10 cellular contexts compared by ENCODE assay signal in genomic region chr6:93784794-93785757, GRCh38.
DNase-seq lines count a peak whose midpoint lies in the region; ATAC-seq, FAIRE-seq and TF ChIP-seq lines count a peak whose summit lies in the region.
"Had no signal": no experiment of that assay in that cellular context is flagged by ENCODE, and none has a peak within 500 bp of the region (broad histone marks: within the 10 kb centered on the region; RNA-seq: fewer than 3 reads in every experiment).

No MANE protein-coding gene starts in this region.

- H3K27me3 ChIP-seq in BJ (ENCODE audit: control insufficient read depth, insufficient read depth, low read length) (no peaks in the 10 kb centered on the region), neural progenitor cell (no peaks in the 10 kb centered on the region)

- H3K4me1 ChIP-seq in neural progenitor cell = peaks cover 54% of the 10 kb centered on the region

- peak overlapping the region; percentile 99 for H3K27ac ChIP-seq in neural progenitor cell

- TF ChIP-seq CTCF in BJ (IDR thresholded peaks at IDR 0.05; ENCODE audit: insufficient read depth, low read depth, low read length) (no peak), fibroblast of the aortic adventitia (IDR thresholded peaks at IDR 0.05; ENCODE audit: insufficient read depth, low read length) (no peak), neural progenitor cell (IDR thresholded peaks at IDR 0.05) (no peak)

- peak; percentile 70 for FAIRE-seq in RCC 7860 (lab: Jason Lieb, UNC)

- ATAC-seq in HG03565 (IDR thresholded peaks at IDR 0.05; ENCODE audit: unreplicated experiment) (no peak), HG03571 (IDR thresholded peaks at IDR 0.05; ENCODE audit: unreplicated experiment) (no peak), HG02938 (IDR thresholded peaks at IDR 0.05; ENCODE audit: unreplicated experiment) (no peak)

- no peaks in the 10 kb centered on the region for H3K79me2 ChIP-seq in neural progenitor cell (ENCODE audit: low read depth)

- H3K36me3 ChIP-seq in BJ (ENCODE audit: control insufficient read depth, insufficient read depth, low read length) = no peaks in the 10 kb centered on the region
- H3K36me3 ChIP-seq in neural progenitor cell = no peaks in the 10 kb centered on the region

- H3K4me3 ChIP-seq in BJ (ENCODE audit: low read depth, low read length) = no peak overlapping the region
- H3K4me3 ChIP-seq in fibroblast of the aortic adventitia (ENCODE audit: low read depth, low read length) = peak overlapping the region; percentile 47
- no peak overlapping the region for H3K4me3 ChIP-seq in neural progenitor cell

- POLR2A ChIA-PET in BJ (lab: Charles Lee) = no interaction called here

- no peaks in the 10 kb centered on the region for H3K36me3 Mint-ChIP-seq in neural progenitor cell
- H3K36me3 Mint-ChIP-seq: CD4-positive, CD25-positive, alpha-beta regulatory T cell had no signal

- H3F3A ChIP-seq in neural progenitor cell (ENCODE audit: low read depth) = peaks cover 32% of the 10 kb centered on the region

- peak overlapping the region; percentile 61 for H3K4me3 Mint-ChIP-seq in neural progenitor cell
- H3K4me3 Mint-ChIP-seq: CD4-positive, CD25-positive, alpha-beta regulatory T cell had no signal

- peaks cover 52% of the 10 kb centered on the region for H3K4me1 Mint-ChIP-seq in neural progenitor cell
- H3K4me1 Mint-ChIP-seq: CD4-positive, CD25-positive, alpha-beta regulatory T cell had no signal

- H3K27me3 Mint-ChIP-seq in neural progenitor cell (ENCODE audit: insufficient read depth, low read depth) = peaks cover 4% of the 10 kb centered on the region
- H3K27me3 Mint-ChIP-seq: CD4-positive, CD25-positive, alpha-beta regulatory T cell had no signal

- no peak overlapping the region for H3K9ac ChIP-seq in neural progenitor cell

- no peaks in the 10 kb centered on the region for H3K9me3 Mint-ChIP-seq in neural progenitor cell

- H3K4me2 ChIP-seq in neural progenitor cell = peak overlapping the region; percentile 63

- H3K27ac Mint-ChIP-seq in neural progenitor cell = peak overlapping the region; percentile 98
- H3K27ac Mint-ChIP-seq: CD4-positive, CD25-positive, alpha-beta regulatory T cell had no signal

- peak; percentile 50 for DNase-seq in BJ (ENCODE audit: low read depth)
- DNase-seq in RCC 7860 (ENCODE audit: low spot score) = peak; percentile 73
- DNase-seq in fibroblast of the aortic adventitia (ENCODE audit: low read depth) = peak; percentile 91
- DNase-seq in neural progenitor cell (ENCODE audit: low spot score) = peak; percentile 27
- no peak for DNase-seq in NCI-H748 treated with DMSO at 0.1 percent for 48 hours (lab: John Stamatoyannopoulos, UW)
- DNase-seq: CD4-positive, CD25-positive, alpha-beta regulatory T cell; NCI-H345 had no signal

- CTCF ChIA-PET in BJ (lab: Yijun Ruan, JAX) = no interaction called here

- H2AFZ ChIP-seq in neural progenitor cell (replicated peaks) = peak overlapping the region; percentile 70

- no peaks in the 10 kb centered on the region for H3K9me3 ChIP-seq in neural progenitor cell (ENCODE audit: low read depth)

- H4K20me1 ChIP-seq in neural progenitor cell (ENCODE audit: low read depth) = no peaks in the 10 kb centered on the region
